ENCODE assay signal across 8 cellular contexts in the genomic region with DNA sequence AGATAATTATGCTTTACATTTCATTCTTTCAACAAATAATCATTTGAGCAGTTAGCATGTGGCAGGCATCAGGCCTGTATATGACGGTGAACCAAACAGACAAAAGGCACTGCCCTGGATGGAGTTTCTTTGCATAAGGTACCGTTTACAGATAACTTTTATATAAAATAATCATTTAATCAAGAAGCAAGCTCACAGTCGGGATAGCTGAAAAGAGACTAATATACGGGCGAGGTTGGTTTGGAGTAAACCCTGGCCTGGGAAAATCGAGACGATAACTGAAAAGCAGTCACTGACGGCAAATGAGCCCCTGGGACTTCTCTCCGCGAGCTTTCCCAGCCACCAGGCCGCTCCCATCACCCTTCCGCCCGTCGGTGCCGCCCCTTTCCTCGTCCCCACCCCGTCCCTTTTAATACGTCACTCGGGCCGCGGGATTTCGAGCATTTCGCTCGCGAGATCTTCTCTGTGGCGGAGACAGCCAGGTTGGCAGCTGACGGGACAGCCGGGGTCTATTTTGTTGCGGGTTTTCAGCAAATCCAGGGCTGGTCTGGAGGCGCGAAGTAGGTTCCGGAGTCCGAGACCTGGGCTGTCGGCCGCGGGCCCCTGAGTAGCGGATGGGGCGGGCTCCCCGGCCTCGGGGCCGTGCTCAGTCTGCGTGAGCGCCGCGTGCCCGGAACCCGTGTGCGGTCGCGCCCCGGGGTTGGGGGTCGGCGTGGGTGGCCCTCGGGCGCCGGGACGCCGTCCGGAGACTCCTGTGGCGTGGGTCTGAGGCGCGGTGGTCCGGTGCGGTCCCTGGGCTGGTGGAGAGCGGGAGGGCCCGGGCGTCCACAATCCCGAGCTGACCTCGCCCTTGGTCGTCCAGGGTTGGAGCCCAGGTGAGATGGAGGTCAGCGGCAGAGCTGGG. TPM values are rescaled to one million over a fixed set of nuclear protein-coding genes. Genes with fewer than 3 reads are reported as not detected.
DNase-seq lines count a peak whose midpoint lies in the region; ATAC-seq, FAIRE-seq and TF ChIP-seq lines count a peak whose summit lies in the region.

A gene (plus strand): TSS at position 462 of the 904 bp plus-strand sequence. CDS start 703 bp downstream, outside the sequence.

- H3K9me3 ChIP-seq in astrocyte (ENCODE audit: insufficient read depth, low read depth, low read length): no peaks in the 10 kb centered on the region

- no peak for TF ChIP-seq CTCF in astrocyte (IDR thresholded peaks at IDR 0.05; ENCODE audit: insufficient read depth, low read depth, low read length)

- H3K4me3 Mint-ChIP-seq in astrocyte (ENCODE audit: unreplicated experiment): peak within 1 kb of the TSS; percentile 95

- peak within 1 kb of the TSS; percentile 93 for H3K27ac ChIP-seq in astrocyte (ENCODE audit: low read depth, low read length)

- H3K79me2 ChIP-seq in astrocyte (ENCODE audit: insufficient read depth, low read length): peaks cover 50% of the 10 kb centered on the region

- peak within 1 kb of the TSS; percentile 93 for H3K27ac Mint-ChIP-seq in astrocyte (ENCODE audit: unreplicated experiment)

- no peaks in the 10 kb centered on the region for H3K9me3 Mint-ChIP-seq in astrocyte (ENCODE audit: unreplicated experiment)

- H3K27me3 ChIP-seq in astrocyte (ENCODE audit: insufficient read depth, low read length): no peaks in the 10 kb centered on the region

- peaks cover 13% of the 10 kb centered on the region for H3K4me1 ChIP-seq in astrocyte (ENCODE audit: insufficient read depth, low read length)

- H3K4me3 ChIP-seq in astrocyte (ENCODE audit: insufficient read depth, low read depth, low read length): peak within 1 kb of the TSS; percentile 87

- H3K27me3 Mint-ChIP-seq in astrocyte (ENCODE audit: low read depth, unreplicated experiment): no peaks in the 10 kb centered on the region

- peak within 1 kb of the TSS; percentile 97 for H3K9ac ChIP-seq in astrocyte (ENCODE audit: low read length)

- peaks cover 32% of the 10 kb centered on the region for H4K20me1 ChIP-seq in astrocyte (ENCODE audit: insufficient read depth, low read length)

- peaks cover 1% of the 10 kb centered on the region for H3K36me3 Mint-ChIP-seq in astrocyte (ENCODE audit: low read depth, unreplicated experiment)

- H3K4me2 ChIP-seq in astrocyte (ENCODE audit: low read length): peak within 1 kb of the TSS; percentile 92

- no peak for FAIRE-seq in astrocyte (lab: Jason Lieb, UNC)

- H3K36me3 ChIP-seq in astrocyte (ENCODE audit: insufficient read depth, low read length): peaks cover 11% of the 10 kb centered on the region

- H2AFZ ChIP-seq in astrocyte (ENCODE audit: low read depth, low read length): peak within 1 kb of the TSS; percentile 55

- peaks cover 12% of the 10 kb centered on the region for H3K4me1 Mint-ChIP-seq in astrocyte (ENCODE audit: low read depth, unreplicated experiment)

- DNase-seq in NCI-H1930 (lab: John Stamatoyannopoulos, UW) (peak; percentile 89), T-helper 22 cell (ENCODE audit: low read depth) (peak; percentile 80), astrocyte (ENCODE audit: low read depth) (peak; percentile 83), hepatic stellate cell (ENCODE audit: low spot score) (peak; percentile 89), renal cortical epithelial cell (ENCODE audit: low read depth) (peak; percentile 81), OCI-M2 (lab: John Stamatoyannopoulos, UW; ENCODE audit: unreplicated experiment) (no peak)

- ATAC-seq in GM18502 (IDR thresholded peaks at IDR 0.05; ENCODE audit: poor library complexity, unreplicated experiment) (peak; percentile 98), HG02970 (IDR thresholded peaks at IDR 0.05; ENCODE audit: low FRiP score, unreplicated experiment) (peak; percentile 99)

RNA-seq across cellular contexts. Expression of the gene that starts here (rescaled TPM):
- total RNA-seq in astrocyte: 77.6 and 87.3 TPM in 2 replicates
- total RNA-seq in renal cortical epithelial cell: 107 and 140 TPM in 2 replicates
